Comparison of ENCODE assay signal across 2 cellular contexts in genomic region chr14:88518592-88519512, GRCh38.
A peak's percentile ranks its signal among the peaks of the same experiment; 100 is the strongest.
TF ChIP-seq lines count a peak whose summit lies in the region.

No MANE protein-coding gene starts in this region.

TF ChIP-seq in A549, 52 proteins besides CTCF, POLR2A, EP300 and RAD21 (continued from another document):
- TF ChIP-seq USF2 (IDR thresholded peaks at IDR 0.05), result no peak
- no peak for TF ChIP-seq KDM1A (IDR thresholded peaks at IDR 0.05; ENCODE audit: low read depth)
- no peak for TF ChIP-seq EHF (CRISPR knock-in tag; IDR thresholded peaks at IDR 0.05)
- TF ChIP-seq BCL3 (IDR thresholded peaks at IDR 0.05), result no peak
- no peak for TF ChIP-seq CBX2 (IDR thresholded peaks at IDR 0.05; ENCODE audit: borderline replicate concordance, low read depth)
- no peak for TF ChIP-seq BHLHE40 (IDR thresholded peaks at IDR 0.05; ENCODE audit: low read depth, low read length)
- no peak for TF ChIP-seq NPAS2 (CRISPR knock-in tag; IDR thresholded peaks at IDR 0.05; ENCODE audit: borderline replicate concordance)
- TF ChIP-seq ELK1 (IDR thresholded peaks at IDR 0.05; ENCODE audit: low read depth, low read length), result no peak
- peak; percentile 82 for TF ChIP-seq MAFK (IDR thresholded peaks at IDR 0.05; ENCODE audit: partially characterized antibody)
- no peak for TF ChIP-seq ZNF302 (CRISPR knock-in tag; IDR thresholded peaks at IDR 0.05)
- 0 out of 2 replicates have a peak, but pooled peaks have one; percentile 25 for TF ChIP-seq FOSL2 (IDR thresholded peaks at IDR 0.05)
- TF ChIP-seq FOSL2 (CRISPR knock-in tag; IDR thresholded peaks at IDR 0.05), result peak; percentile 50

TF ChIP-seq in GM23338, 12 proteins besides CTCF, POLR2A, EP300 and RAD21:
- TF ChIP-seq ZNF462 (CRISPR knock-in tag; IDR thresholded peaks at IDR 0.05), result no peak
- TF ChIP-seq JUNB (IDR thresholded peaks at IDR 0.05; ENCODE audit: unreplicated experiment), result no peak
- TF ChIP-seq EZH2phosphoT487 (IDR thresholded peaks at IDR 0.05; ENCODE audit: unreplicated experiment), result no peak
- TF ChIP-seq EZH2 (IDR thresholded peaks at IDR 0.05; ENCODE audit: low read depth, unreplicated experiment), result no peak
- no peak for TF ChIP-seq ETS1 (IDR thresholded peaks at IDR 0.05)
- no peak for TF ChIP-seq ZNF114 (CRISPR knock-in tag; IDR thresholded peaks at IDR 0.05)
- TF ChIP-seq REST (IDR thresholded peaks at IDR 0.05; ENCODE audit: unreplicated experiment), result no peak
- no peak for TF ChIP-seq ZNF331 (CRISPR knock-in tag; IDR thresholded peaks at IDR 0.05; ENCODE audit: low read depth)
- no peak for TF ChIP-seq STAT1 (IDR thresholded peaks at IDR 0.05; ENCODE audit: unreplicated experiment)
- TF ChIP-seq NANOG (IDR thresholded peaks at IDR 0.05; ENCODE audit: borderline replicate concordance), result no peak
- no peak for TF ChIP-seq CREB1 (CRISPR knock-in tag; IDR thresholded peaks at IDR 0.05; ENCODE audit: low read depth)
- TF ChIP-seq POLR2AphosphoS5 (IDR thresholded peaks at IDR 0.05; ENCODE audit: low read depth), result no peak
